In the genomic region with DNA sequence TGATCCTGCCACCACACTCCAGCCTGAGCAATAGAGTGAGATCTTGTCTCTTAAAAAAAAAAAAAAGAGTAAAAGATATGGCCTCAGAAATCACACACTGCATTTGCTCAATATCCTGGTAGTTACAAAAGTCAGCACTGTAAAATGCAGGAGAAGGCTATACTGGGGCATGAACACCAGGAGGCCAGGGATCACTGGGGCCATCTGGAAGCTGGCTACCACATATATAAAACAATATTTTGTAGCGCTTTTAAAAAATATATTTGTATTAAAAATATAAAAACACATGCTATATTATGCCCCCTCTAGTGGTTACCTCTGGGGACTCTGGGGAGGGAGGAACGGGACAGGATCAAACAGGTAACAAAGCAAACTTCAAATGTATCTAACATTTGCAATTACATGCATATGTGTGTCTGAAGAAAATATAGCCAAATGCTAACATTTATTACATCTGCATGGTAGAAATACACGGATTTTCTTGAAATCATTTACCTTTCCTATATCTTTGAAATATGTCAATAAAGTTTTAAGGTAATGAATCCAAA, we compare ENCODE assay signal across 8 cellular contexts. TPM values are rescaled to one million over a fixed set of nuclear protein-coding genes. Genes with fewer than 3 reads are reported as not detected.
A peak's percentile ranks its signal among the peaks of the same experiment; 100 is the strongest.
DNase-seq lines count a peak whose midpoint lies in the region; ATAC-seq and TF ChIP-seq lines count a peak whose summit lies in the region.

No MANE protein-coding gene starts in this region.

- H3K36me3 ChIP-seq in thoracic aorta, result no peaks in the 10 kb centered on the region

- H3K9me3 ChIP-seq in thoracic aorta, result no peaks in the 10 kb centered on the region

- TF ChIP-seq CTCF in fibroblast of pulmonary artery (IDR thresholded peaks at IDR 0.05; ENCODE audit: low read length, missing control alignments) (peak; percentile 54), thoracic aorta (IDR thresholded peaks at IDR 0.05) (peak; percentile 54)

- H3K4me1 ChIP-seq in thoracic aorta (ENCODE audit: control insufficient read depth in 1 of 2, low read depth in 2 of 2), result peaks cover 8 to 12% of the 10 kb centered on the region in 2 donors

- ATAC-seq in thoracic aorta (ENCODE audit: insufficient number of reproducible peaks, low FRiP score, low read depth) (no peak), HG03159 (IDR thresholded peaks at IDR 0.05; ENCODE audit: unreplicated experiment) (no peak), HG03520 (IDR thresholded peaks at IDR 0.05; ENCODE audit: unreplicated experiment) (no peak)

- H3K4me3 ChIP-seq in fibroblast of pulmonary artery (replicated peaks; ENCODE audit: low read depth, low read length) (no peak overlapping the region), thoracic aorta (no peak overlapping the region)

- DNase-seq in AG20443 (ENCODE audit: low spot score), result peak; percentile 50
- DNase-seq in H4 (ENCODE audit: low spot score), result peak; percentile 20
- peak in 3 of 5 experiments; percentile 2 to 62 (median 24) for DNase-seq in T-helper 2 cell
- DNase-seq in fibroblast of pulmonary artery (ENCODE audit: low read depth), result peak; percentile 15
- no peak for DNase-seq in thoracic aorta (ENCODE audit: low spot score)
- no peak for DNase-seq in NCI-H524 treated with DMSO at 0.1 percent for 48 hours (lab: John Stamatoyannopoulos, UW)

- no peak overlapping the region for H3K27ac ChIP-seq in thoracic aorta

- no peaks in the 10 kb centered on the region for H3K27me3 ChIP-seq in thoracic aorta (replicated peaks; ENCODE audit: insufficient read depth)

RNA-seq across cellular contexts. Expression of a gene that starts 4.0 kb away (rescaled TPM):
- total RNA-seq in H4 (2014; rRNA removed; shearing (Covaris generic)), result 19.0 and 29.8 TPM in 2 replicates
- 1 to 10 TPM; 3.0 to 7.3 TPM for total RNA-seq in thoracic aorta

RNA-seq across cellular contexts. Expression of a gene that starts 4.4 kb away (rescaled TPM):
- 18.5 and 18.7 TPM in 2 replicates for total RNA-seq in H4 (2014; rRNA removed; shearing (Covaris generic))
- total RNA-seq in thoracic aorta, result 10 to 100 TPM; 15.6 to 18.6 TPM

RNA-seq across cellular contexts. Expression of a gene that starts 55.5 kb away (rescaled TPM):
- total RNA-seq in H4 (2014; rRNA removed; shearing (Covaris generic)), result 39.7 and 41.6 TPM in 2 replicates
- total RNA-seq in thoracic aorta, result 10 to 100 TPM in 1 of 2 donors, 1 to 10 TPM in 1; 8.3 to 12.8 TPM

Comparison
In these comparisons a context has a peak if more than half of its experiments do, and no peak if none do; other contexts are left out.
1. DNase-seq: peak in AG20443 (single experiment), H4 (single experiment), T-helper 2 cell (3 of 5) and fibroblast of pulmonary artery (single experiment); none in thoracic aorta (single experiment) and NCI-H524 treated with DMSO at 0.1 percent for 48 hours (single experiment).